In genomic region chr1:244289976-244290375, GRCh38 we compare ENCODE assay signal across 14 cellular contexts.
A peak's percentile ranks its signal among the peaks of the same experiment; 100 is the strongest.
DNase-seq lines count a peak whose midpoint lies in the region; ATAC-seq and TF ChIP-seq lines count a peak whose summit lies in the region.
"Had no signal": no experiment of that assay in that cellular context is flagged by ENCODE, and none has a peak within 500 bp of the region (broad histone marks: within the 10 kb centered on the region; RNA-seq: fewer than 3 reads in every experiment).

No MANE protein-coding gene starts in this region.

- CTCF ChIA-PET in PC-3 (lab: Charles Lee) = interaction anchor here (0.6 kb wide), 1 partner anchor 199 kb away, joined by 3 read pairs; no protein-coding TSS in a partner anchor

- DNase-seq in NCI-H2171 treated with DMSO at 0.1 percent for 48 hours (lab: John Stamatoyannopoulos, UW) (peak; percentile 23), NCI-H2171 (lab: John Stamatoyannopoulos, UW) (no peak), PC-3 (peak; percentile 57), epithelial cell of esophagus (ENCODE audit: low read depth) (peak; percentile 45), amniotic stem cell (lab: John Stamatoyannopoulos, UW) (no peak)
- DNase-seq: ACHN; C1 segment of cervical spinal cord; Calu3; CD4-positive, alpha-beta T cell; DMS 273 treated with DMSO at 0.1 percent for 48 hours; H9 had no signal

- H3K9me3 ChIP-seq in PC-3 (ENCODE audit: low read length) = no peaks in the 10 kb centered on the region

- no peak overlapping the region for H3K27ac ChIP-seq in PC-3 (ENCODE audit: low read length)

- H3K4me2 ChIP-seq in PC-3 (ENCODE audit: low read length) = no peak overlapping the region
- H3K4me2 ChIP-seq: GM23338 had no signal

- H3K36me3 ChIP-seq in PC-3 (ENCODE audit: low read depth, low read length) = no peaks in the 10 kb centered on the region

- no peaks in the 10 kb centered on the region for H3K79me2 ChIP-seq in PC-3 (ENCODE audit: low read length)

- H3K4me3 ChIP-seq in PC-3 (ENCODE audit: low read length) = no peak overlapping the region
- no peak overlapping the region for H3K4me3 ChIP-seq in epithelial cell of esophagus (ENCODE audit: low read length)
- H3K4me3 ChIP-seq: GM23338 had no signal

- H3K9me2 ChIP-seq in PC-3 (replicated peaks; ENCODE audit: low read length) = no peaks in the 10 kb centered on the region

- 0 out of 2 replicates have a peak, but pooled peaks cover 5% of the 10 kb centered on the region for H3K4me1 ChIP-seq in PC-3 (ENCODE audit: insufficient read depth, low read length)

- H3K27me3 ChIP-seq in PC-3 (ENCODE audit: low read length) = no peaks in the 10 kb centered on the region

- POLR2A ChIA-PET in PC-3 (lab: Charles Lee; ENCODE audit: unreplicated experiment) = no interaction called here

- TF ChIP-seq CTCF in PC-3 (conservative IDR thresholded peaks at IDR 0.05; ENCODE audit: low read depth, low read length) (no peak), epithelial cell of esophagus (IDR thresholded peaks at IDR 0.05; ENCODE audit: insufficient read depth, low read depth, low read length, missing control alignments) (no peak)

- no peak overlapping the region for H2AFZ ChIP-seq in PC-3 (ENCODE audit: low read length)
- H2AFZ ChIP-seq: GM23338 had no signal

- H3F3A ChIP-seq in PC-3 (ENCODE audit: low read length, unreplicated experiment) = no peaks in the 10 kb centered on the region

- intact Hi-C loops in PC-3 (cut with micrococcal nuclease) = no loop called here

- no TSS peak for BruUV-seq in PC-3 (replicated peaks; lab: Mats Ljungman, UMichigan)

- no peak overlapping the region for H3K9ac ChIP-seq in PC-3 (ENCODE audit: low read length)

- no peak for ATAC-seq in PC-3
- no peak for ATAC-seq in GM21717 (IDR thresholded peaks at IDR 0.05; ENCODE audit: unreplicated experiment)
- no peak for ATAC-seq in GM18520 (IDR thresholded peaks at IDR 0.05; ENCODE audit: unreplicated experiment)
- ATAC-seq: GM23338 had no signal

- H4K20me1 ChIP-seq in PC-3 (ENCODE audit: low read length) = no peaks in the 10 kb centered on the region

Comparison
In these comparisons a context has a peak if more than half of its experiments do, and no peak if none do; other contexts are left out.
1. DNase-seq: peak in NCI-H2171 treated with DMSO at 0.1 percent for 48 hours (single experiment), PC-3 (single experiment) and epithelial cell of esophagus (single experiment); none in NCI-H2171 (single experiment) and amniotic stem cell (single experiment).